In genomic region chr13:28022848-28023518, GRCh38 we compare ENCODE assay signal across 1 cellular context.
TF ChIP-seq lines count a peak whose summit lies in the region.

No MANE protein-coding gene starts in this region.

TF ChIP-seq in HepG2, 621 proteins besides CTCF, POLR2A, EP300 and RAD21 (continued from another document and continues in another):
- TF ChIP-seq PRDM4 (CRISPR knock-in tag; IDR thresholded peaks at IDR 0.05; ENCODE audit: borderline replicate concordance) = no peak
- no peak for TF ChIP-seq ZNF121 (CRISPR knock-in tag; IDR thresholded peaks at IDR 0.05)
- TF ChIP-seq ZNF687 (CRISPR knock-in tag; IDR thresholded peaks at IDR 0.05) = peak; percentile 29; the same call in 1 of the 2 replicates
- no peak for TF ChIP-seq PCBP2 (optimal IDR thresholded peaks at IDR 0.05; ENCODE audit: low read depth, low read length, poor library complexity, severe bottlenecking)
- no peak for TF ChIP-seq MAZ (IDR thresholded peaks at IDR 0.05; ENCODE audit: borderline replicate concordance, low read depth, low read length)
- no peak for TF ChIP-seq MAZ (CRISPR knock-in tag; IDR thresholded peaks at IDR 0.05; ENCODE audit: low read depth)
- TF ChIP-seq HMGXB3 (CRISPR knock-in tag; IDR thresholded peaks at IDR 0.05; ENCODE audit: borderline replicate concordance) = no peak
- no peak for TF ChIP-seq IRF9 (CRISPR knock-in tag; IDR thresholded peaks at IDR 0.05; ENCODE audit: borderline replicate concordance)
- no peak for TF ChIP-seq KLF15 (CRISPR knock-in tag; IDR thresholded peaks at IDR 0.05; ENCODE audit: borderline replicate concordance)
- peak; percentile 27; the same call in 1 of the 2 replicates for TF ChIP-seq PAXIP1 (CRISPR knock-in tag; conservative IDR thresholded peaks at IDR 0.05)
- peak; percentile 42; the same call in 1 of the 2 replicates for TF ChIP-seq HDAC2 (CRISPR knock-in tag; IDR thresholded peaks at IDR 0.05)
- no peak for TF ChIP-seq HMG20B (CRISPR knock-in tag; conservative IDR thresholded peaks at IDR 0.05)
- no peak for TF ChIP-seq NONO (IDR thresholded peaks at IDR 0.05)
- TF ChIP-seq NONO (CRISPR knock-in tag; conservative IDR thresholded peaks at IDR 0.05) = 0 out of 2 replicates have a peak, but pooled peaks have one; percentile 22
- no peak for TF ChIP-seq HOXD1 (CRISPR knock-in tag; IDR thresholded peaks at IDR 0.05)
- TF ChIP-seq TAF15 (IDR thresholded peaks at IDR 0.05; ENCODE audit: low read depth, low read length, poor library complexity, severe bottlenecking) = no peak
- TF ChIP-seq ZNF20 (CRISPR knock-in tag; IDR thresholded peaks at IDR 0.05) = no peak
- no peak for TF ChIP-seq ZBTB34 (CRISPR knock-in tag; IDR thresholded peaks at IDR 0.05)
- no peak for TF ChIP-seq ZNF772 (CRISPR knock-in tag; IDR thresholded peaks at IDR 0.05)
- 0 out of 2 replicates have a peak, but pooled peaks have one; percentile 23 for TF ChIP-seq SALL1 (CRISPR knock-in tag; IDR thresholded peaks at IDR 0.05)
- TF ChIP-seq TFDP2 (CRISPR knock-in tag; IDR thresholded peaks at IDR 0.05) = 0 out of 2 replicates have a peak, but pooled peaks have one; percentile 8
- TF ChIP-seq ZNF670 (CRISPR knock-in tag; IDR thresholded peaks at IDR 0.05; ENCODE audit: borderline replicate concordance) = no peak
- TF ChIP-seq ZFYVE20 (CRISPR knock-in tag; IDR thresholded peaks at IDR 0.05; ENCODE audit: borderline replicate concordance, low read depth) = no peak
- TF ChIP-seq PAWR (CRISPR knock-in tag; IDR thresholded peaks at IDR 0.05; ENCODE audit: borderline replicate concordance) = no peak
- no peak for TF ChIP-seq GABPA (IDR thresholded peaks at IDR 0.05; ENCODE audit: low read depth, low read length)
- TF ChIP-seq GABPA (CRISPR knock-in tag; IDR thresholded peaks at IDR 0.05; ENCODE audit: low read depth) = no peak
- no peak for TF ChIP-seq POGZ (CRISPR knock-in tag; IDR thresholded peaks at IDR 0.05)
- TF ChIP-seq RELA (CRISPR knock-in tag; IDR thresholded peaks at IDR 0.05) = no peak
- TF ChIP-seq ZBTB21 (CRISPR knock-in tag; IDR thresholded peaks at IDR 0.05) = peak; percentile 52; the same call in 1 of the 2 replicates
- TF ChIP-seq CREB3 (CRISPR knock-in tag; IDR thresholded peaks at IDR 0.05) = no peak
- TF ChIP-seq ISX (CRISPR knock-in tag; conservative IDR thresholded peaks at IDR 0.05) = no peak
- no peak for TF ChIP-seq ZNF543 (CRISPR knock-in tag; IDR thresholded peaks at IDR 0.05)
- TF ChIP-seq TFE3 (CRISPR knock-in tag; IDR thresholded peaks at IDR 0.05) = no peak
- TF ChIP-seq IRF2 (CRISPR knock-in tag; IDR thresholded peaks at IDR 0.05) = no peak
- peak; percentile 39; the same call in 1 of the 2 replicates for TF ChIP-seq ZFP91 (CRISPR knock-in tag; IDR thresholded peaks at IDR 0.05; ENCODE audit: borderline replicate concordance)
